ENCODE assay signal across 8 cellular contexts in the genomic region with DNA sequence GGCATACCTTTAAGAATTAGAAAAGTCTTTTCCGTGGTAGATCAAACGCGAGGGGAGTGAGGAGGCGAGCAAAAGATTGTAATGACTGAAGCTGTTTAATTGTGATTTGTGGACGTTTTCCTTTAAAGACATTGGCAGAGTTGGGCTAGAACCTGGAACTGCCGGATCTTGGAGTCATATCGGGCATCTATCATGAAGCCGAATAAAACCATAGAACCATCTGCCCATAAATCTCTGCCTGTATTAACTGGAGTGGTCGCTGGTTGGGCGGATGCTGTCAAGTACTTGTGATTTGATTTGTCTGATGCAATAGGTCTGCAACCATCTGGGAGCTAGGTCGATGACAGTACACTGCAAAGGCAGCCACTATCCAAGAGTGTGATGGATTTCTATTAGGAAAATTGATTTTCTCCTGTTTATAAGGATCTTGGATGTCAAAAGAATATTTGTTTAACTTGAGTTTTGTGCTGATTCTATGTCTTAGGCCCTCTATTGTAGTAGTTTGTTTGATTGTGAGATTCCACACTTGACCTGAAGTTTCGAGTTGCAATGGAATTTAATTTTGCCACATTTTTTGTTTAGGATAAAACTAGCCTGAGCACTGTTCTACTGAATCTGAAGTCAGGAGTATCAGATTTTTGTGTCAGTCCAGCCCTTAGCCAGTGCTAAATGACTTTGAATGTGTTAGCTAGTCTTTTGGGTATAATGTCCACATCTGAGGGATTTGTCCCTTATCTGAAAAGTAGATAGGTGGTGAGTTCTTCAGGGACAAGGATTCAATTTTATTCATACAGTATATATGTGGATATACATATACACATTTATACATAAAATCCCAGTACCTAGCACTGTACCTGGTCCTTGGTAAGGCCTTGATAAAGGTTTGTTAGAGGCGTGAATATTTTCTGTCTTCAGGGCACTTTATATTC. TPM values are rescaled to one million over a fixed set of nuclear protein-coding genes. Genes with fewer than 3 reads are reported as not detected.
A peak's percentile ranks its signal among the peaks of the same experiment; 100 is the strongest.
DNase-seq lines count a peak whose midpoint lies in the region; FAIRE-seq and TF ChIP-seq lines count a peak whose summit lies in the region.
"Had no signal": no experiment of that assay in that cellular context is flagged by ENCODE, and none has a peak within 500 bp of the region (broad histone marks: within the 10 kb centered on the region; RNA-seq: fewer than 3 reads in every experiment).

No MANE protein-coding gene starts in this region.

- 4% methylated on average over 13 of the region's 13 CpGs for WGBS in mammary epithelial cell (ENCODE audit: low coverage, missing lambda C conversion rate)

- H3K36me3 ChIP-seq in mammary epithelial cell (ENCODE audit: insufficient read depth, low read length) (peaks cover 4% of the 10 kb centered on the region), kidney (ENCODE audit: control insufficient read depth in 1 of 2, insufficient read depth in 2 of 2, low read length in 2 of 2) (no peaks in the 10 kb centered on the region)

- intact Hi-C loops in mammary epithelial cell (cut with micrococcal nuclease) (loop anchor here (1.0 kb wide), 1 partner anchor 48 kb away; no protein-coding TSS in a partner anchor), kidney (cut with DNase I) (no loop called here)

- H3K9ac ChIP-seq in mammary epithelial cell (ENCODE audit: insufficient read depth, low read length) = peak overlapping the region; percentile 96
- peak overlapping the region; percentile 92 to 94 for H3K9ac ChIP-seq in kidney (ENCODE audit: low read length in 2 of 2)

- H3K27me3 ChIP-seq in mammary epithelial cell (ENCODE audit: insufficient read depth, low read length) = no peaks in the 10 kb centered on the region

- H3K79me2 ChIP-seq in mammary epithelial cell (ENCODE audit: insufficient read depth, low read length) = peaks cover 60% of the 10 kb centered on the region

- H3K4me1 ChIP-seq in mammary epithelial cell (ENCODE audit: insufficient read depth, low read length) (peaks cover 28% of the 10 kb centered on the region), kidney (ENCODE audit: control insufficient read depth in 1 of 2, insufficient read depth in 1 of 2, low read depth in 1 of 2, low read length in 2 of 2) (peaks cover 5 to 12% of the 10 kb centered on the region in 2 donors)

- CTCF ChIA-PET in mammary epithelial cell (lab: Charles Lee; ENCODE audit: low non-redundant PET) = no interaction called here

- H3K4me3 ChIP-seq in mammary epithelial cell (replicated peaks in 1 of 3; ENCODE audit: insufficient read depth in 1 of 3, low read depth in 2 of 3, low read length in 3 of 3) = peak overlapping the region; percentile 74 to 95 (median 94)
- H3K4me3 ChIP-seq in kidney (ENCODE audit: low read length in 2 of 2) = peak overlapping the region; percentile 99

- DNase-seq in GM12891 (ENCODE audit: insufficient read length, low spot score) (peak; percentile 31), NAMALWA (ENCODE audit: low spot score) (peak; percentile 92), SW480 (ENCODE audit: low spot score) (peak; percentile 97), mammary epithelial cell (peak; percentile 74), kidney (no peak), retina (no peak)
- DNase-seq in stimulated activated CD4-positive, alpha-beta T cell treated with anti-CD3 and anti-CD28 coated beads, Interleukin-2, amount 100 ng/mL, for 24 hours = peak; percentile 48 to 51

- H3K9me3 ChIP-seq in mammary epithelial cell (replicated peaks; ENCODE audit: insufficient read depth, low read length) (no peaks in the 10 kb centered on the region), kidney (ENCODE audit: control insufficient read depth in 1 of 2, low read length in 2 of 2) (no peaks in the 10 kb centered on the region)

- H4K20me1 ChIP-seq in mammary epithelial cell (ENCODE audit: insufficient read depth, low read length) = no peaks in the 10 kb centered on the region

- H3K27ac ChIP-seq in mammary epithelial cell (ENCODE audit: insufficient read depth, low read depth, low read length) (peak overlapping the region; percentile 97), kidney (ENCODE audit: low read depth in 2 of 2, low read length in 2 of 2) (peak overlapping the region; percentile 91 to 97)

- TF ChIP-seq POLR2A in GM12891 (IDR thresholded peaks at IDR 0.05; ENCODE audit: low read depth, low read length) = no peak

- peak overlapping the region; percentile 93 for H3K4me2 ChIP-seq in mammary epithelial cell (ENCODE audit: insufficient read depth, low read depth, low read length)

- FAIRE-seq in GM12891 (lab: Jason Lieb, UNC) (peak; percentile 28), kidney (lab: Jason Lieb, UNC) (no peak)
- FAIRE-seq: islet of Langerhans had no signal

- BruUV-seq in mammary epithelial cell (replicated peaks; lab: Mats Ljungman, UMichigan) = TSS peak; percentile 48

- dilution Hi-C loops in mammary epithelial cell (cut with HindIII; ENCODE audit: low sequenced_read_pairs) = no loop called here

- in situ Hi-C loops in mammary epithelial cell (cut with MboI; ENCODE audit: low sequenced_read_pairs in 2 of 2) = no loop called here

- peak overlapping the region; percentile 81 for H2AFZ ChIP-seq in mammary epithelial cell (ENCODE audit: low read depth, low read length)

- TF ChIP-seq CTCF in mammary epithelial cell (conservative IDR thresholded peaks at IDR 0.05 in 1 of 2, IDR thresholded peaks at IDR 0.05 in 1 of 2; ENCODE audit: extremely low read depth in 1 of 2, insufficient read depth in 1 of 2, low read depth in 1 of 2, low read length in 2 of 2) (no peak), kidney (IDR thresholded peaks at IDR 0.05; ENCODE audit: borderline replicate concordance, extremely low read depth, insufficient read depth) (no peak)

TF ChIP-seq in GM12891, 5 proteins besides CTCF, POLR2A, EP300 and RAD21:
- TF ChIP-seq POU2F2 (IDR thresholded peaks at IDR 0.05; ENCODE audit: low read depth, low read length) (no peak), POLR2AphosphoS5 (IDR thresholded peaks at IDR 0.05; ENCODE audit: low read depth, low read length) (no peak), PAX5 (IDR thresholded peaks at IDR 0.05; ENCODE audit: insufficient read depth, low read length, severe bottlenecking) (no peak), TAF1 (IDR thresholded peaks at IDR 0.05; ENCODE audit: low read depth, low read length) (no peak), SPI1 (IDR thresholded peaks at IDR 0.05; ENCODE audit: low read depth, low read length) (no peak)

RNA-seq across cellular contexts. Expression of a gene that starts 1.2 kb away (rescaled TPM):
- polyA plus RNA-seq in GM12891 (2012; ENCODE audit: low read depth, missing spikeins) = 100 TPM
- total RNA-seq in mammary epithelial cell = 100 to 1,000 TPM; 349 to 468 TPM
- polyA plus RNA-seq in mammary epithelial cell = 282 TPM
- polyA minus RNA-seq in mammary epithelial cell = 291 TPM
- 181 TPM for total RNA-seq in kidney
- polyA plus RNA-seq in kidney (ENCODE audit: insufficient read depth, low read depth, low replicate concordance) = 114 TPM

RNA-seq across cellular contexts. Expression of a gene that starts 34.4 kb away (rescaled TPM):
- 0.17 TPM for polyA plus RNA-seq in GM12891 (2012; ENCODE audit: low read depth, missing spikeins)
- 10 to 100 TPM; 34.7 to 36.0 TPM for total RNA-seq in mammary epithelial cell
- 17.4 TPM for polyA plus RNA-seq in mammary epithelial cell
- polyA minus RNA-seq in mammary epithelial cell = 49.9 TPM
- total RNA-seq in kidney = 65.6 TPM
- 10.6 TPM for polyA plus RNA-seq in kidney (ENCODE audit: insufficient read depth, low read depth, low replicate concordance)

Comparison
In these comparisons a context has a peak if more than half of its experiments do, and no peak if none do; other contexts are left out.
1. DNase-seq: peak in GM12891 (single experiment), NAMALWA (single experiment), SW480 (single experiment), mammary epithelial cell (single experiment) and stimulated activated CD4-positive, alpha-beta T cell treated with anti-CD3 and anti-CD28 coated beads, Interleukin-2, amount 100 ng/mL, for 24 hours (2 of 2); none in kidney (single experiment) and retina (single experiment).